In the genomic region with DNA sequence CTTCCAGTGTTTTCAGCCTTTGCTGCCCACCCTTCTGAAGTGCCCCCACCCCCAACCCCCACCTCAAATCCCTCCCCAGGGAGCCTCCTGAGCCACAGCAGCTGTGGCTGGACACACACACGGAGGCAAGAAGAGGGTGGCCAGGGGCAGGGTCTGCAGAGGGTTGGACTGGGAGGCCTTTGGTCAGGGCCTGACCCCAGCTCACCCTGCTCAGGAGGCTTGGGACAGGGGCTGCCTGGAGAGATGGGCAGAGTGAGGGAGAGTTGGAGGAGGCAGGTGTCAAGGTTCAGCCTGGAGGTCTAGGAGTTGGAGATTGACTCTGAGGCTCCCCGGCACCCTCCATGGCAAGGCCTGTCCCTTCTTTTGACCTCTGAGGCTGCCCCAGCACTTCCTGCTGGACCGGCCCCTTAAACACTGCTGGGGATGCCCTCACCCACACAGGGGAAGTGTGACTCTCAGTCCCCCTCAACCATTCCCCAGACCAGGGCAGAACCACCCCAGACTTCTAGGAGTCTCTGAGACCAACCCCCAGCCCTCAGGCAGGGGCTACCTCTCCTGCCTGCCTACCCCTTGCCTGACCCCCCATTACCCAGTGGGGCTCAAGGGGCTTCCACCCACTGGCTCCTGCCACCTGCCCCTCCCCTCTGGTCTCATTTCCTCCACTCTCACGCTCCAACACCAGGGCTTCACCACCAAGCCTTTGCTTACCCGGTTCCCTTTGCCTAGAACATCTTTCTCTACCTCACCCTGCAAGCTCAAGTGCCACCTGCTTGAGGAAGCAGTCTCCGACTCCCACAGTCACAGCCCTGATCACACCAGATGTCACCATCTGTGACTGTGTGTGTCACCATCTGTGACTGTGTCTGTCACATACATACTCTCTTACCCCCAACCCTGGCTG, we compare ENCODE assay signal across 8 cellular contexts. TPM values are rescaled to one million over a fixed set of nuclear protein-coding genes. Genes with fewer than 3 reads are reported as not detected.
DNase-seq lines count a peak whose midpoint lies in the region; ATAC-seq and TF ChIP-seq lines count a peak whose summit lies in the region.

No MANE protein-coding gene starts in this region.

- H3K4me1 ChIP-seq in suprapubic skin = peaks cover 31% of the 10 kb centered on the region

- WGBS in suprapubic skin = 83% methylated on average over 6 of the region's 6 CpGs

- no peaks in the 10 kb centered on the region for H3K36me3 Mint-ChIP-seq in activated naive CD4-positive, alpha-beta T cell treated with anti-CD3 and anti-CD28 coated beads, Interleukin-2, amount 10 ng/mL, durations not matched to agents 7 days and 5 days
- peaks cover 2% of the 10 kb centered on the region; the same call in 1 of the 2 replicates for H3K36me3 Mint-ChIP-seq in WTC11

- POLR2A ChIA-PET in WTC11 (lab: Charles Lee) = no interaction called here

- TF ChIP-seq EP300 in suprapubic skin (IDR thresholded peaks at IDR 0.05) = no peak

- DNase-seq in activated naive CD4-positive, alpha-beta T cell treated with anti-CD3 and anti-CD28 coated beads, Interleukin-2, amount 10 ng/mL, durations not matched to agents 7 days and 5 days = no peak
- DNase-seq in activated naive CD4-positive, alpha-beta T cell (lab: John Stamatoyannopoulos, UW) = no peak
- DNase-seq in WTC11 (ENCODE audit: low spot score) = no peak
- DNase-seq in stimulated activated naive CD8-positive, alpha-beta T cell treated with anti-CD3 and anti-CD28 coated beads, Interleukin-15, amount 100 ng/mL, for 72 hours = no peak
- DNase-seq in suprapubic skin (ENCODE audit: low spot score in 2 of 2) = no peak
- DNase-seq in retina = no peak

- H3K9me3 ChIP-seq in suprapubic skin = no peaks in the 10 kb centered on the region

- TF ChIP-seq CTCF in WTC11 (IDR thresholded peaks at IDR 0.05) (no peak), suprapubic skin (IDR thresholded peaks at IDR 0.05) (no peak)

- no peak overlapping the region for H3K4me3 Mint-ChIP-seq in activated naive CD4-positive, alpha-beta T cell treated with anti-CD3 and anti-CD28 coated beads, Interleukin-2, amount 10 ng/mL, durations not matched to agents 7 days and 5 days
- H3K4me3 Mint-ChIP-seq in WTC11 = no peak overlapping the region
- no peak overlapping the region for H3K4me3 Mint-ChIP-seq in stimulated activated naive CD8-positive, alpha-beta T cell treated with anti-CD3 and anti-CD28 coated beads, Interleukin-15, amount 100 ng/mL, for 72 hours

- ATAC-seq in HG03097 (IDR thresholded peaks at IDR 0.05; ENCODE audit: low FRiP score, unreplicated experiment) = peak; percentile 50
- ATAC-seq in WTC11 = no peak
- peak; percentile 47 for ATAC-seq in stimulated activated naive CD8-positive, alpha-beta T cell treated with anti-CD3 and anti-CD28 coated beads, Interleukin-15, amount 100 ng/mL, for 72 hours
- no peak for ATAC-seq in GM18505 (IDR thresholded peaks at IDR 0.05; ENCODE audit: unreplicated experiment)

- no peak for TF ChIP-seq POLR2A in suprapubic skin (IDR thresholded peaks at IDR 0.05)
- no peak for TF ChIP-seq POLR2A in GM18505 (IDR thresholded peaks at IDR 0.05; ENCODE audit: borderline replicate concordance, extremely low read depth, insufficient read depth, insufficient read length)

- no peaks in the 10 kb centered on the region for H3K36me3 ChIP-seq in suprapubic skin

- H3K27me3 Mint-ChIP-seq in activated naive CD4-positive, alpha-beta T cell treated with anti-CD3 and anti-CD28 coated beads, Interleukin-2, amount 10 ng/mL, durations not matched to agents 7 days and 5 days = no peaks in the 10 kb centered on the region
- H3K27me3 Mint-ChIP-seq in WTC11 (ENCODE audit: low read depth) = no peaks in the 10 kb centered on the region
- H3K27me3 Mint-ChIP-seq in stimulated activated naive CD8-positive, alpha-beta T cell treated with anti-CD3 and anti-CD28 coated beads, Interleukin-15, amount 100 ng/mL, for 72 hours = no peaks in the 10 kb centered on the region

- peak overlapping the region; percentile 62 for H3K27ac Mint-ChIP-seq in activated naive CD4-positive, alpha-beta T cell treated with anti-CD3 and anti-CD28 coated beads, Interleukin-2, amount 10 ng/mL, durations not matched to agents 7 days and 5 days
- H3K27ac Mint-ChIP-seq in WTC11 = peak overlapping the region; percentile 94
- H3K27ac Mint-ChIP-seq in stimulated activated naive CD8-positive, alpha-beta T cell treated with anti-CD3 and anti-CD28 coated beads, Interleukin-15, amount 100 ng/mL, for 72 hours = peak overlapping the region; percentile 75 to 90

- no peak overlapping the region for H3K4me3 ChIP-seq in suprapubic skin

- H3K27ac ChIP-seq in suprapubic skin = no peak overlapping the region

- no peaks in the 10 kb centered on the region for H3K9me3 Mint-ChIP-seq in activated naive CD4-positive, alpha-beta T cell treated with anti-CD3 and anti-CD28 coated beads, Interleukin-2, amount 10 ng/mL, durations not matched to agents 7 days and 5 days
- H3K9me3 Mint-ChIP-seq in WTC11 = no peaks in the 10 kb centered on the region
- no peaks in the 10 kb centered on the region for H3K9me3 Mint-ChIP-seq in stimulated activated naive CD8-positive, alpha-beta T cell treated with anti-CD3 and anti-CD28 coated beads, Interleukin-15, amount 100 ng/mL, for 72 hours

- H3K27me3 ChIP-seq in suprapubic skin = no peaks in the 10 kb centered on the region

- CTCF ChIA-PET in activated naive CD4-positive, alpha-beta T cell treated with anti-CD3 and anti-CD28 coated beads, Interleukin-2, amount 10 ng/mL, durations not matched to agents 7 days and 5 days (lab: Charles Lee) = interaction anchor here (1.8 kb wide), 1 partner anchor 18 kb away, joined by 8 read pairs; no protein-coding TSS in a partner anchor
- CTCF ChIA-PET in WTC11 (lab: Charles Lee) = interaction anchor here (1.1 to 1.8 kb wide), 2 partner anchors 18 to 51 kb away, joined by 4 to 6 read pairs; a partner anchor contains a TSS

- H3K4me1 Mint-ChIP-seq in activated naive CD4-positive, alpha-beta T cell treated with anti-CD3 and anti-CD28 coated beads, Interleukin-2, amount 10 ng/mL, durations not matched to agents 7 days and 5 days = peaks cover 50% of the 10 kb centered on the region
- peaks cover 51% of the 10 kb centered on the region for H3K4me1 Mint-ChIP-seq in WTC11
- H3K4me1 Mint-ChIP-seq in stimulated activated naive CD8-positive, alpha-beta T cell treated with anti-CD3 and anti-CD28 coated beads, Interleukin-15, amount 100 ng/mL, for 72 hours = peaks cover 67% of the 10 kb centered on the region

TF ChIP-seq in WTC11, 78 proteins besides CTCF, POLR2A, EP300 and RAD21 (continues in another document):
- TF ChIP-seq, protein P1, sequence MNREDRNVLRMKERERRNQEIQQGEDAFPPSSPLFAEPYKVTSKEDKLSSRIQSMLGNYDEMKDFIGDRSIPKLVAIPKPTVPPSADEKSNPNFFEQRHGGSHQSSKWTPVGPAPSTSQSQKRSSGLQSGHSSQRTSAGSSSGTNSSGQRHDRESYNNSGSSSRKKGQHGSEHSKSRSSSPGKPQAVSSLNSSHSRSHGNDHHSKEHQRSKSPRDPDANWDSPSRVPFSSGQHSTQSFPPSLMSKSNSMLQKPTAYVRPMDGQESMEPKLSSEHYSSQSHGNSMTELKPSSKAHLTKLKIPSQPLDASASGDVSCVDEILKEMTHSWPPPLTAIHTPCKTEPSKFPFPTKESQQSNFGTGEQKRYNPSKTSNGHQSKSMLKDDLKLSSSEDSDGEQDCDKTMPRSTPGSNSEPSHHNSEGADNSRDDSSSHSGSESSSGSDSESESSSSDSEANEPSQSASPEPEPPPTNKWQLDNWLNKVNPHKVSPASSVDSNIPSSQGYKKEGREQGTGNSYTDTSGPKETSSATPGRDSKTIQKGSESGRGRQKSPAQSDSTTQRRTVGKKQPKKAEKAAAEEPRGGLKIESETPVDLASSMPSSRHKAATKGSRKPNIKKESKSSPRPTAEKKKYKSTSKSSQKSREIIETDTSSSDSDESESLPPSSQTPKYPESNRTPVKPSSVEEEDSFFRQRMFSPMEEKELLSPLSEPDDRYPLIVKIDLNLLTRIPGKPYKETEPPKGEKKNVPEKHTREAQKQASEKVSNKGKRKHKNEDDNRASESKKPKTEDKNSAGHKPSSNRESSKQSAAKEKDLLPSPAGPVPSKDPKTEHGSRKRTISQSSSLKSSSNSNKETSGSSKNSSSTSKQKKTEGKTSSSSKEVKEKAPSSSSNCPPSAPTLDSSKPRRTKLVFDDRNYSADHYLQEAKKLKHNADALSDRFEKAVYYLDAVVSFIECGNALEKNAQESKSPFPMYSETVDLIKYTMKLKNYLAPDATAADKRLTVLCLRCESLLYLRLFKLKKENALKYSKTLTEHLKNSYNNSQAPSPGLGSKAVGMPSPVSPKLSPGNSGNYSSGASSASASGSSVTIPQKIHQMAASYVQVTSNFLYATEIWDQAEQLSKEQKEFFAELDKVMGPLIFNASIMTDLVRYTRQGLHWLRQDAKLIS (CRISPR knock-in tag; IDR thresholded peaks at IDR 0.05; ENCODE audit: borderline replicate concordance) = no peak
- TF ChIP-seq, protein P2, sequence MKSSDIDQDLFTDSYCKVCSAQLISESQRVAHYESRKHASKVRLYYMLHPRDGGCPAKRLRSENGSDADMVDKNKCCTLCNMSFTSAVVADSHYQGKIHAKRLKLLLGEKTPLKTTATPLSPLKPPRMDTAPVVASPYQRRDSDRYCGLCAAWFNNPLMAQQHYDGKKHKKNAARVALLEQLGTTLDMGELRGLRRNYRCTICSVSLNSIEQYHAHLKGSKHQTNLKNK (CRISPR knock-in tag; IDR thresholded peaks at IDR 0.05) = no peak
- TF ChIP-seq NR1H2 (CRISPR knock-in tag; IDR thresholded peaks at IDR 0.05) (no peak), GRHL2 (CRISPR knock-in tag; IDR thresholded peaks at IDR 0.05; ENCODE audit: insufficient replicate concordance, severe bottlenecking) (no peak), CBFB (CRISPR knock-in tag; IDR thresholded peaks at IDR 0.05; ENCODE audit: low read depth) (no peak), GTF2I (CRISPR knock-in tag; conservative IDR thresholded peaks at IDR 0.05) (no peak), MYBL2 (CRISPR knock-in tag; IDR thresholded peaks at IDR 0.05) (no peak), RELA (CRISPR knock-in tag; IDR thresholded peaks at IDR 0.05; ENCODE audit: borderline replicate concordance) (no peak), TEAD1 (CRISPR knock-in tag; IDR thresholded peaks at IDR 0.05) (no peak), FOXP1 (CRISPR knock-in tag; IDR thresholded peaks at IDR 0.05; ENCODE audit: borderline replicate concordance) (no peak), SMAD3 (CRISPR knock-in tag; IDR thresholded peaks at IDR 0.05; ENCODE audit: borderline replicate concordance) (no peak)
- TF ChIP-seq, protein P3, sequence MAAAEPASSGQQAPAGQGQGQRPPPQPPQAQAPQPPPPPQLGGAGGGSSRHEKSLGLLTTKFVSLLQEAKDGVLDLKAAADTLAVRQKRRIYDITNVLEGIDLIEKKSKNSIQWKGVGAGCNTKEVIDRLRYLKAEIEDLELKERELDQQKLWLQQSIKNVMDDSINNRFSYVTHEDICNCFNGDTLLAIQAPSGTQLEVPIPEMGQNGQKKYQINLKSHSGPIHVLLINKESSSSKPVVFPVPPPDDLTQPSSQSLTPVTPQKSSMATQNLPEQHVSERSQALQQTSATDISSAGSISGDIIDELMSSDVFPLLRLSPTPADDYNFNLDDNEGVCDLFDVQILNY (CRISPR knock-in tag; IDR thresholded peaks at IDR 0.05) = no peak

RNA-seq across cellular contexts. Expression of a gene that starts 8.6 kb away (rescaled TPM):
- total RNA-seq in WTC11 (2021) (76.4 to 98.8 TPM (median 78.3 TPM) in 3 replicates), suprapubic skin (100 to 1,000 TPM in 1 of 4 donors, 10 to 100 TPM in 3; 53.8 to 126 (median 88.8) TPM)

RNA-seq across cellular contexts. Expression of a gene that starts 50.3 kb away (rescaled TPM):
- total RNA-seq in WTC11 (2021) = 32.0 to 40.9 TPM (median 36.6 TPM) in 3 replicates
- 10 to 100 TPM; 76.3 to 83.0 (median 79.4) TPM for total RNA-seq in suprapubic skin

Comparison
In these comparisons a context has a peak if more than half of its experiments do, and no peak if none do; other contexts are left out.
1. ATAC-seq: peak in HG03097 (single experiment) and stimulated activated naive CD8-positive, alpha-beta T cell treated with anti-CD3 and anti-CD28 coated beads, Interleukin-15, amount 100 ng/mL, for 72 hours (single experiment); none in WTC11 (single experiment) and GM18505 (single experiment).
2. Peak in every context shown above with its lines, with median percentiles within 50 percentile points of each other: H3K27ac Mint-ChIP-seq.